Comparison of ENCODE assay signal across 14 cellular contexts in genomic region chr19:18295034-18295451, GRCh38. TPM values are rescaled to one million over a fixed set of nuclear protein-coding genes. Genes with fewer than 3 reads are reported as not detected.
DNase-seq lines count a peak whose midpoint lies in the region; ATAC-seq and TF ChIP-seq lines count a peak whose summit lies in the region.
"Had no signal": no experiment of that assay in that cellular context is flagged by ENCODE, and none has a peak within 500 bp of the region (broad histone marks: within the 10 kb centered on the region; RNA-seq: fewer than 3 reads in every experiment).

No MANE protein-coding gene starts in this region.

- no peak overlapping the region for H3K4me3 ChIP-seq in CD8-positive, alpha-beta memory T cell (ENCODE audit: low read length)
- H3K4me3 ChIP-seq in right atrium auricular region (no peak overlapping the region), tibial nerve (no peak overlapping the region)
- H3K4me3 ChIP-seq: coronary artery, GM23338, left lung, mucosa of descending colon, right lobe of liver had no signal

- no peak for TF ChIP-seq EP300 in tibial nerve (IDR thresholded peaks at IDR 0.05)

- peaks cover 0 to 3% of the 10 kb centered on the region in 2 donors for H3K27me3 Mint-ChIP-seq in CD8-positive, alpha-beta memory T cell
- H3K27me3 Mint-ChIP-seq in T-cell (no peaks in the 10 kb centered on the region), nephron (ENCODE audit: low read depth) (no peaks in the 10 kb centered on the region)

- POLR2A ChIA-PET in CD8-positive, alpha-beta memory T cell (lab: Charles Lee) = interaction anchor here (0.6 to 3.8 kb wide), 2 partner anchors 13 to 27 kb away, joined by 3 to 30 read pairs; partner anchors contain the start of gene LSM4
- POLR2A ChIA-PET in T-cell (lab: Charles Lee) = interaction anchor here in 1 of 2 donors (1.0 kb wide), 1 partner anchor 14 kb away, joined by 13 read pairs; the partner anchor contains the start of gene JUND

- H3K27ac Mint-ChIP-seq in CD8-positive, alpha-beta memory T cell = peak overlapping the region; percentile 96 to 100 (median 98)
- peak overlapping the region; percentile 87 to 89 for H3K27ac Mint-ChIP-seq in T-cell
- peak overlapping the region; percentile 28 to 99 (median 94) for H3K27ac Mint-ChIP-seq in nephron
- H3K27ac Mint-ChIP-seq: GM23338 had no signal

- H3K27me3 ChIP-seq in CD8-positive, alpha-beta memory T cell (ENCODE audit: insufficient read depth, low read length, poor library complexity, severe bottlenecking) = no peaks in the 10 kb centered on the region
- H3K27me3 ChIP-seq in right atrium auricular region (no peaks in the 10 kb centered on the region), tibial nerve (no peaks in the 10 kb centered on the region)
- H3K27me3 ChIP-seq: left lung, right lobe of liver had no signal

- no peak for DNase-seq in CD8-positive, alpha-beta memory T cell
- no peak for DNase-seq in T-cell
- peak in 1 of 61 donors; percentile 27 for DNase-seq in caudate nucleus (lab: John Stamatoyannopoulos, UW)
- no peak for DNase-seq in right atrium auricular region (ENCODE audit: low spot score)
- DNase-seq in tibial nerve (ENCODE audit: low spot score in 2 of 2) = no peak
- DNase-seq: KBM-7, NCI-H2029 treated with DMSO at 0.1 percent for 48 hours had no signal

- ATAC-seq in T-cell (replicated peaks in 1 of 4) (no peak), HG03432 (IDR thresholded peaks at IDR 0.05; ENCODE audit: unreplicated experiment) (no peak)
- ATAC-seq: GM23338, left lung, right lobe of liver had no signal

- peak overlapping the region in 2 of 7 donors; percentile 81 to 95 for H3K4me3 Mint-ChIP-seq in CD8-positive, alpha-beta memory T cell
- peak overlapping the region in 1 of 3 donors; percentile 89 for H3K4me3 Mint-ChIP-seq in T-cell
- H3K4me3 Mint-ChIP-seq in nephron = peak overlapping the region in 1 of 3 experiments; percentile 0
- H3K4me3 Mint-ChIP-seq: GM23338 had no signal

- peaks cover 44% of the 10 kb centered on the region for H3K4me1 ChIP-seq in CD8-positive, alpha-beta memory T cell (ENCODE audit: insufficient read depth, low read length)
- peaks cover 0 to 33% of the 10 kb centered on the region in 2 donors for H3K4me1 ChIP-seq in right atrium auricular region
- H3K4me1 ChIP-seq in tibial nerve = peaks cover 0 to 34% (median 23%) of the 10 kb centered on the region in 4 donors

- peaks cover 0 to 3% (median 0%) of the 10 kb centered on the region in 3 donors for H3K36me3 Mint-ChIP-seq in CD8-positive, alpha-beta memory T cell
- H3K36me3 Mint-ChIP-seq in T-cell (no peaks in the 10 kb centered on the region), nephron (ENCODE audit: low read depth) (no peaks in the 10 kb centered on the region)

- CTCF ChIA-PET in CD8-positive, alpha-beta memory T cell (lab: Charles Lee) = interaction anchor here (6.5 kb wide), 1 partner anchor 15 kb away, joined by 96 read pairs; the partner anchor contains the start of gene JUND
- CTCF ChIA-PET in T-cell (lab: Charles Lee) = no interaction called here

- peaks cover 0 to 1% (median 0%) of the 10 kb centered on the region in 5 donors for H3K9me3 Mint-ChIP-seq in CD8-positive, alpha-beta memory T cell
- no peaks in the 10 kb centered on the region for H3K9me3 Mint-ChIP-seq in T-cell
- no peaks in the 10 kb centered on the region for H3K9me3 Mint-ChIP-seq in nephron

- TF ChIP-seq POLR2A in tibial nerve (IDR thresholded peaks at IDR 0.05) = no peak

- no peak for TF ChIP-seq CTCF in nephron (IDR thresholded peaks at IDR 0.05; ENCODE audit: unreplicated experiment in 3 of 3)
- TF ChIP-seq CTCF in right atrium auricular region (IDR thresholded peaks at IDR 0.05) = no peak
- no peak for TF ChIP-seq CTCF in tibial nerve (IDR thresholded peaks at IDR 0.05)

- H3K4me1 Mint-ChIP-seq in CD8-positive, alpha-beta memory T cell = peaks cover 32 to 50% (median 48%) of the 10 kb centered on the region in 3 donors
- peaks cover 41 to 64% (median 45%) of the 10 kb centered on the region in 3 donors for H3K4me1 Mint-ChIP-seq in T-cell
- peaks cover 23% of the 10 kb centered on the region for H3K4me1 Mint-ChIP-seq in nephron

- H3K36me3 ChIP-seq in CD8-positive, alpha-beta memory T cell (ENCODE audit: insufficient read depth, low read length) = no peaks in the 10 kb centered on the region
- H3K36me3 ChIP-seq in right atrium auricular region (no peaks in the 10 kb centered on the region), tibial nerve (no peaks in the 10 kb centered on the region)
- H3K36me3 ChIP-seq: left lung, right lobe of liver had no signal

- 80 to 98% methylated on average over 4 of the region's 4 CpGs for WGBS in tibial nerve, 2 donors

- peak overlapping the region; percentile 99 for H3K27ac ChIP-seq in CD8-positive, alpha-beta memory T cell (ENCODE audit: low read depth, low read length)
- H3K27ac ChIP-seq in caudate nucleus (ENCODE audit: low read depth, low read length) (peak overlapping the region; percentile 96), right atrium auricular region (no peak overlapping the region), tibial nerve (peak overlapping the region in 1 of 4 donors; percentile 97)
- H3K27ac ChIP-seq: right lobe of liver had no signal

- no peaks in the 10 kb centered on the region for H3K9me3 ChIP-seq in CD8-positive, alpha-beta memory T cell (ENCODE audit: low read length)
- no peaks in the 10 kb centered on the region for H3K9me3 ChIP-seq in right atrium auricular region
- H3K9me3 ChIP-seq in tibial nerve = no peaks in the 10 kb centered on the region
- H3K9me3 ChIP-seq: left lung, mucosa of descending colon, right lobe of liver had no signal

RNA-seq across cellular contexts. Expression of gene JUND, which starts 13.6 kb away (rescaled TPM):
- total RNA-seq in CD8-positive, alpha-beta memory T cell = 100 to 1,000 TPM; 300 to 327 TPM
- polyA plus RNA-seq in CD8-positive, alpha-beta memory T cell = 174 TPM
- total RNA-seq in T-cell (1,000 to 10,000 TPM in 1 of 5 donors, 100 to 1,000 TPM in 4; 247 to 1,161 (median 272) TPM), right atrium auricular region (100 to 1,000 TPM; 240 to 420 TPM), tibial nerve (100 to 1,000 TPM; 309 to 553 (median 486) TPM)

RNA-seq across cellular contexts. Expression of gene IQCN, which starts 20.8 kb away (rescaled TPM):
- 1 to 10 TPM; 1.3 TPM for total RNA-seq in CD8-positive, alpha-beta memory T cell
- polyA plus RNA-seq in CD8-positive, alpha-beta memory T cell = 0.31 TPM
- total RNA-seq in T-cell (10 to 100 TPM in 2 of 5 donors, 1 to 10 TPM in 3; 4.1 to 42.8 (median 6.3) TPM), right atrium auricular region (1 to 10 TPM in 1 of 2 donors, under 1 TPM in 1; 0.52 to 1.5 TPM), tibial nerve (10 to 100 TPM in 2 of 4 donors, 1 to 10 TPM in 2; 2.3 to 11.4 (median 8.2) TPM)
- polyA plus RNA-seq: GM23338 had no signal

RNA-seq across cellular contexts. Expression of gene LSM4, which starts 27.8 kb away (rescaled TPM):
- total RNA-seq in CD8-positive, alpha-beta memory T cell = 100 to 1,000 TPM; 351 to 373 TPM
- 154 TPM for polyA plus RNA-seq in CD8-positive, alpha-beta memory T cell
- total RNA-seq in T-cell (10 to 100 TPM; 58.5 to 82.7 (median 69.1) TPM), right atrium auricular region (10 to 100 TPM; 68.5 to 97.3 TPM), tibial nerve (100 to 1,000 TPM in 3 of 4 donors, 10 to 100 TPM in 1; 70.4 to 167 (median 156) TPM)

RNA-seq across cellular contexts. Expression of gene PGPEP1, which starts 45.4 kb away (rescaled TPM):
- total RNA-seq in CD8-positive, alpha-beta memory T cell = 10 to 100 TPM; 27.3 to 27.7 TPM
- polyA plus RNA-seq in CD8-positive, alpha-beta memory T cell = 12.2 TPM
- total RNA-seq in T-cell (10 to 100 TPM; 35.7 to 52.6 (median 45.1) TPM), right atrium auricular region (10 to 100 TPM; 16.4 to 20.6 TPM), tibial nerve (10 to 100 TPM; 15.9 to 27.9 (median 20.1) TPM)

Comparison
In these comparisons a context has a peak if more than half of its experiments do, and no peak if none do; other contexts are left out.
1. H3K27ac ChIP-seq: peak in CD8-positive, alpha-beta memory T cell (single experiment) and caudate nucleus (single experiment); none in right atrium auricular region (0 of 2).
2. Peak in every context shown above with its lines, with median percentiles within 50 percentile points of each other: H3K27ac Mint-ChIP-seq.